ENCODE assay signal across 7 cellular contexts in the genomic region with DNA sequence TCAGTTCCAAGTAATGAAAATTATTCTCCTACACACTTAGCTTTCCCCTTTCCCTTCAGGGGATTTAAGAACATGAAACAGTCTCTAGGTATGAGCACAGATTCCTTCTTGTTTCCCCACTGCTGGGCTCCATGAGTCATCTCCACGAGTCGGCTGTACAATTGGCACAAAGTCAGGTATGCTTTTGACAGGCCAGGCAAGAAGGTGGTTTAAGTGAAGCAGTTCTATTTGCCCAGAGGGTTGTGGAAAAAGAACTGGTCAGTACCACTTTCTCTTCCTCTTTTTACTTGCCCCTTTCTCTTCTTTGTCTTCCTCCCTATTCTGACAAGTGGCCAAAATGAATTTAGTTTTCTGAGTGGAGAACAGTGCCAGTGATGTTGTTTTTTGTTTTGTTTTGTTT. TPM values are rescaled to one million over a fixed set of nuclear protein-coding genes. Genes with fewer than 3 reads are reported as not detected.
DNase-seq lines count a peak whose midpoint lies in the region; ATAC-seq and TF ChIP-seq lines count a peak whose summit lies in the region.

No MANE protein-coding gene starts in this region.

- H3K27me3 Mint-ChIP-seq in dendritic cell treated with granulocyte-macrophage colony-stimulating factor and Interleukin-4, amounts not matched to agents 40 ng/mL and 50 ng/mL, for 4 days: no peaks in the 10 kb centered on the region

- H3K36me3 Mint-ChIP-seq in dendritic cell treated with granulocyte-macrophage colony-stimulating factor and Interleukin-4, amounts not matched to agents 40 ng/mL and 50 ng/mL, for 4 days (ENCODE audit: low read depth): peaks cover 87% of the 10 kb centered on the region

- H3K27ac Mint-ChIP-seq in dendritic cell treated with granulocyte-macrophage colony-stimulating factor and Interleukin-4, amounts not matched to agents 40 ng/mL and 50 ng/mL, for 4 days: peak overlapping the region; percentile 60

- H3K9me3 Mint-ChIP-seq in dendritic cell treated with granulocyte-macrophage colony-stimulating factor and Interleukin-4, amounts not matched to agents 40 ng/mL and 50 ng/mL, for 4 days: no peaks in the 10 kb centered on the region

- no peak overlapping the region for H3K4me3 Mint-ChIP-seq in dendritic cell treated with granulocyte-macrophage colony-stimulating factor and Interleukin-4, amounts not matched to agents 40 ng/mL and 50 ng/mL, for 4 days

- intact Hi-C loops in dendritic cell treated with granulocyte-macrophage colony-stimulating factor and Interleukin-4, amounts not matched to agents 40 ng/mL and 50 ng/mL, for 4 days (cut with micrococcal nuclease): no loop called here

- peaks cover 20% of the 10 kb centered on the region for H3K4me1 Mint-ChIP-seq in dendritic cell treated with granulocyte-macrophage colony-stimulating factor and Interleukin-4, amounts not matched to agents 40 ng/mL and 50 ng/mL, for 4 days (ENCODE audit: low read depth)

- TF ChIP-seq CTCF in omental fat pad (IDR thresholded peaks at IDR 0.05): no peak

- ATAC-seq in GM18861 (IDR thresholded peaks at IDR 0.05; ENCODE audit: unreplicated experiment): peak; percentile 96
- peak; percentile 60 for ATAC-seq in HG02623 (IDR thresholded peaks at IDR 0.05; ENCODE audit: unreplicated experiment)
- ATAC-seq in omental fat pad (ENCODE audit: low FRiP score): peak; percentile 89

- DNase-seq in NCI-H460 (ENCODE audit: extremely low read depth, low read depth) (peak; percentile 58), omental fat pad (ENCODE audit: low spot score) (peak; percentile 67), NCI-H1436 treated with DMSO at 0.1 percent for 48 hours (lab: John Stamatoyannopoulos, UW) (no peak), NCI-H69 (lab: John Stamatoyannopoulos, UW) (no peak)

RNA-seq across cellular contexts. Expression of gene DYNC1H1, which starts 16.3 kb away (rescaled TPM):
- 1,235 and 1,394 TPM in 2 replicates for total RNA-seq in NCI-H460 (2014; rRNA removed; shearing (Covaris generic))
- polyA plus RNA-seq in NCI-H460 (2014; cell fraction: nucleus; rRNA removed): 916 and 1,245 TPM in 2 replicates
- total RNA-seq in omental fat pad: 100 to 1,000 TPM; 440 to 541 (median 495) TPM

Comparison
In these comparisons a context has a peak if more than half of its experiments do, and no peak if none do; other contexts are left out.
1. DNase-seq: peak in NCI-H460 (single experiment) and omental fat pad (single experiment); none in NCI-H1436 treated with DMSO at 0.1 percent for 48 hours (single experiment) and NCI-H69 (single experiment).
2. Peak in every context shown above with its lines, with median percentiles within 50 percentile points of each other: ATAC-seq.